Comparison of ENCODE assay signal across 10 cellular contexts in the genomic region with DNA sequence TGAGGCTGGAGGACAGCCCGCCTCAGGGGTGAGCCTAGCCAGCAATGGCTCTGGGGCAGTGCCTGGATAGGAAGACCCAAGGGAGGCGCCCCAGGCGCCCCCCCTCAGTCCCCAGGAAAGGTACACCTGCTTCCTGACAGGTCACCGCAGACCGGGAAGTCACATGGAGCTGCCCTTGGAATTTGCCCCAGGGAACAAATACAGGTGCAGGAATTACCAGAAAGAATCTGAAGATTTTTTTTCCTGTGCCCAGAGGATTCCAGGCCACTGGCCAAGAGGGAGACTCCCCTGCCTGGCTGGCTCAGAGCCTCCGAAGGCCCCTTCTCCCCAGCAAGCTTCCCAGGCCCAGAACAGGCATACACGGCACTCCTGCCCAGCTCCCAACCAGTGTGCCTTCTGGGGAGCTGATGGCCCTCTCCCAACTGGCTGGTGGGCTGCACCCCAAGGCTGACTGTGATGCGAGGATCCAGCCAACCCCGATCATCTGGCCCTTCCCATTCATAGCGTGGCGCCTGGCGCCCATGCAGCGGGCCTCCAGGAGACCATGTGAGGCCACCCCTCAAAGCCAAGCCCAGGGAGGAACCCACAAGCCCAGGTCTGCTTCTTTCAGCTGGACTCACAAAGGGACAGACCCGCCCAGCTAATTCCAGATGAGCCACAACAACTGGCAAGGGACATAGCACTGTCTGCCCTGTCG. TPM values are rescaled to one million over a fixed set of nuclear protein-coding genes. Genes with fewer than 3 reads are reported as not detected.
DNase-seq lines count a peak whose midpoint lies in the region; ATAC-seq, FAIRE-seq and TF ChIP-seq lines count a peak whose summit lies in the region.
"Had no signal": no experiment of that assay in that cellular context is flagged by ENCODE, and none has a peak within 500 bp of the region (broad histone marks: within the 10 kb centered on the region; RNA-seq: fewer than 3 reads in every experiment).

No MANE protein-coding gene starts in this region.

- no peaks in the 10 kb centered on the region for H3K9me3 ChIP-seq in HepG2 (ENCODE audit: low read length)

- no peaks in the 10 kb centered on the region; the same call in 1 of the 2 replicates for H4K20me1 ChIP-seq in HepG2 (ENCODE audit: insufficient read depth, low read length)

- H3K36me3 Mint-ChIP-seq in activated T-cell treated with anti-CD3 and anti-CD28 coated beads, Interleukin-2, amount 50 U/mL, for 72 hours (ENCODE audit: insufficient read depth in 2 of 2) = peaks cover 0 to 1% of the 10 kb centered on the region in 2 donors
- peaks cover 4% of the 10 kb centered on the region for H3K36me3 Mint-ChIP-seq in activated T-helper 1 cell treated with anti-CD3 and anti-CD28 coated beads, Interleukin-12 subunit alpha, Interleukin-12 subunit beta, Interleukin-2, Interleukin-4 antibody, amounts not matched to agents 30 ng/mL and 10 ng/mL and 1 ng/mL, durations not matched to agents 14 hours and 24 hours and 36 hours (ENCODE audit: low read depth)

- no TSS peak for BruUV-seq in HepG2 (replicated peaks; lab: Mats Ljungman, UMichigan)

- peaks cover 57% of the 10 kb centered on the region for H3K79me2 ChIP-seq in HepG2 (ENCODE audit: insufficient read depth, low read length)

- 0% methylated on average over 2 of the region's 15 CpGs for WGBS in HepG2 (ENCODE audit: low lambda C conversion rate)

- in situ Hi-C loops in HepG2 (cut with HindIII; ENCODE audit: extremely low pct_ligation_motif_present, low pct_unique_long_range_greater_than_20kb) = no loop called here

- no peak for TF ChIP-seq RAD21 in HepG2 (CRISPR knock-in tag; IDR thresholded peaks at IDR 0.05)

- H3K27me3 ChIP-seq in HepG2 (ENCODE audit: control insufficient read depth in 1 of 2, insufficient read depth in 2 of 2, low read length in 2 of 2) = no peaks in the 10 kb centered on the region

- H3K9me3 Mint-ChIP-seq in activated T-cell treated with anti-CD3 and anti-CD28 coated beads, Interleukin-2, amount 50 U/mL, for 72 hours = no peaks in the 10 kb centered on the region
- H3K9me3 Mint-ChIP-seq in activated T-helper 1 cell treated with anti-CD3 and anti-CD28 coated beads, Interleukin-12 subunit alpha, Interleukin-12 subunit beta, Interleukin-2, Interleukin-4 antibody, amounts not matched to agents 30 ng/mL and 10 ng/mL and 1 ng/mL, durations not matched to agents 14 hours and 24 hours and 36 hours = no peaks in the 10 kb centered on the region

- H3K4me1 ChIP-seq in HepG2 (ENCODE audit: insufficient read depth, low read length) = peaks cover 68% of the 10 kb centered on the region

- peak overlapping the region; percentile 47 for H3K27ac ChIP-seq in HepG2 (ENCODE audit: extremely low read length, insufficient read depth, low read length)
- peak overlapping the region; percentile 100 for H3K27ac ChIP-seq in substantia nigra (ENCODE audit: low read depth, low read length, poor library complexity, severe bottlenecking)

- H3K4me1 Mint-ChIP-seq in activated T-cell treated with anti-CD3 and anti-CD28 coated beads, Interleukin-2, amount 50 U/mL, for 72 hours (ENCODE audit: low read depth) = peaks cover 21% of the 10 kb centered on the region
- peaks cover 11% of the 10 kb centered on the region for H3K4me1 Mint-ChIP-seq in activated T-helper 1 cell treated with anti-CD3 and anti-CD28 coated beads, Interleukin-12 subunit alpha, Interleukin-12 subunit beta, Interleukin-2, Interleukin-4 antibody, amounts not matched to agents 30 ng/mL and 10 ng/mL and 1 ng/mL, durations not matched to agents 14 hours and 24 hours and 36 hours (ENCODE audit: low read depth)

- no peak for ATAC-seq in activated T-cell treated with anti-CD3 and anti-CD28 coated beads, Interleukin-2, amount 50 U/mL, for 72 hours (replicated peaks in 1 of 2)
- no peak; the same call in 2 of the 3 replicates for ATAC-seq in HepG2

- no peak for DNase-seq in activated T-cell treated with anti-CD3 and anti-CD28 coated beads, Interleukin-2, amount 50 U/mL, for 72 hours
- no peak for DNase-seq in activated T-cell treated with anti-CD3 and anti-CD28 coated beads, Interleukin-2, amount 50 U/mL, for 1 hour
- no peak for DNase-seq in activated T-helper 1 cell treated with anti-CD3 and anti-CD28 coated beads, Interleukin-12 subunit alpha, Interleukin-12 subunit beta, Interleukin-2, Interleukin-4 antibody, amounts not matched to agents 30 ng/mL and 10 ng/mL and 1 ng/mL, durations not matched to agents 14 hours and 24 hours and 36 hours (ENCODE audit: low spot score)
- DNase-seq in HepG2 (ENCODE audit: low spot score) = no peak
- peak in 13 of 49 donors; percentile 27 to 66 (median 41) for DNase-seq in substantia nigra (lab: John Stamatoyannopoulos, UW)
- DNase-seq in dermis blood vessel endothelial cell = no peak
- no peak for DNase-seq in NCI-H1092 (lab: John Stamatoyannopoulos, UW)
- DNase-seq in activated CD4-positive, alpha-beta T cell treated with anti-CD3 and anti-CD28 coated beads for 1 hour = no peak
- DNase-seq: activated CD8-positive, alpha-beta memory T cell treated with anti-CD3 and anti-CD28 coated beads, Interleukin-2, amount 50 U/mL, for 48 hours; retina had no signal

- H3K4me3 Mint-ChIP-seq in activated T-cell treated with anti-CD3 and anti-CD28 coated beads, Interleukin-2, amount 50 U/mL, for 72 hours = peak overlapping the region; percentile 18 to 36
- H3K4me3 Mint-ChIP-seq in activated T-helper 1 cell treated with anti-CD3 and anti-CD28 coated beads, Interleukin-12 subunit alpha, Interleukin-12 subunit beta, Interleukin-2, Interleukin-4 antibody, amounts not matched to agents 30 ng/mL and 10 ng/mL and 1 ng/mL, durations not matched to agents 14 hours and 24 hours and 36 hours = peak overlapping the region; percentile 60

- no peak for FAIRE-seq in HepG2 (lab: Jason Lieb, UNC)

- CTCF ChIA-PET in HepG2 (lab: Yijun Ruan, JAX; ENCODE audit: low intra/inter-chr PET ratio, low total read pairs) = no interaction called here

- POLR2A ChIA-PET in HepG2 (lab: Yijun Ruan, JAX) = interaction anchor here (0.8 to 3.0 kb wide), 10 partner anchors 9 to 71 kb away, joined by 3 to 47 read pairs (median 8); partner anchors contain the start of genes ANAPC2, RNF208, SSNA1 and TUBB4B

- intact Hi-C loops in activated T-helper 1 cell treated with anti-CD3 and anti-CD28 coated beads, Interleukin-12 subunit alpha, Interleukin-12 subunit beta, Interleukin-2, Interleukin-4 antibody, amounts not matched to agents 30 ng/mL and 10 ng/mL and 1 ng/mL, durations not matched to agents 14 hours and 24 hours and 36 hours (cut with micrococcal nuclease) = no loop called here
- intact Hi-C loops in HepG2 (cut with micrococcal nuclease; ENCODE audit: unreplicated experiment) = no loop called here

- no peak overlapping the region for H3K27ac Mint-ChIP-seq in activated T-cell treated with anti-CD3 and anti-CD28 coated beads, Interleukin-2, amount 50 U/mL, for 72 hours
- H3K27ac Mint-ChIP-seq in activated T-helper 1 cell treated with anti-CD3 and anti-CD28 coated beads, Interleukin-12 subunit alpha, Interleukin-12 subunit beta, Interleukin-2, Interleukin-4 antibody, amounts not matched to agents 30 ng/mL and 10 ng/mL and 1 ng/mL, durations not matched to agents 14 hours and 24 hours and 36 hours = no peak overlapping the region

- no peaks in the 10 kb centered on the region for H3K27me3 Mint-ChIP-seq in activated T-cell treated with anti-CD3 and anti-CD28 coated beads, Interleukin-2, amount 50 U/mL, for 72 hours (ENCODE audit: low read depth)
- no peaks in the 10 kb centered on the region for H3K27me3 Mint-ChIP-seq in activated T-helper 1 cell treated with anti-CD3 and anti-CD28 coated beads, Interleukin-12 subunit alpha, Interleukin-12 subunit beta, Interleukin-2, Interleukin-4 antibody, amounts not matched to agents 30 ng/mL and 10 ng/mL and 1 ng/mL, durations not matched to agents 14 hours and 24 hours and 36 hours (ENCODE audit: insufficient read depth)

- no peak for TF ChIP-seq POLR2A in HepG2 (IDR thresholded peaks at IDR 0.05; ENCODE audit: insufficient read depth in 1 of 2, low read depth in 2 of 2, low read length in 2 of 2)

- TF ChIP-seq CTCF in HepG2 (CRISPR knock-in tag; IDR thresholded peaks at IDR 0.05) = no peak

- H3K9ac ChIP-seq in HepG2 (ENCODE audit: insufficient read depth, low read depth, low read length) = peak overlapping the region; percentile 73

- H3K4me3 ChIP-seq in HepG2 (replicated peaks in 1 of 3; ENCODE audit: insufficient read depth in 1 of 3, low read depth in 2 of 3, low read length in 3 of 3) = peak overlapping the region; percentile 71 to 75 (median 72)

- H3K36me3 ChIP-seq in HepG2 (replicated peaks in 1 of 2; ENCODE audit: control insufficient read depth in 1 of 2, insufficient read depth in 2 of 2, low read length in 2 of 2) = no peaks in the 10 kb centered on the region; a peak in 1 of 5 replicates

- no peak overlapping the region for H2AFZ ChIP-seq in HepG2 (ENCODE audit: low read length)

- TF ChIP-seq EP300 in HepG2 (IDR thresholded peaks at IDR 0.05; ENCODE audit: low read depth in 2 of 2, low read length in 2 of 2) (peak in 1 of 2 experiments; percentile 52; a peak in 1 of 4 replicates), HepG2 (CRISPR knock-in tag; IDR thresholded peaks at IDR 0.05; ENCODE audit: borderline replicate concordance) (peak; percentile 21; the same call in 1 of the 2 replicates)

- H3K4me2 ChIP-seq in HepG2 (ENCODE audit: low read depth, low read length) = peak overlapping the region; percentile 90

RNA-seq across cellular contexts. Expression of gene TPRN, which starts 2.3 kb away (rescaled TPM):
- 10 to 100 TPM; 13.3 to 19.9 TPM for total RNA-seq in activated T-cell treated with anti-CD3 and anti-CD28 coated beads, Interleukin-2, amount 50 U/mL, for 72 hours
- 15.6 and 17.2 TPM in 2 replicates for total RNA-seq in activated T-helper 1 cell treated with anti-CD3 and anti-CD28 coated beads, Interleukin-12 subunit alpha, Interleukin-12 subunit beta, Interleukin-2, Interleukin-4 antibody, amounts not matched to agents 30 ng/mL and 10 ng/mL and 1 ng/mL, durations not matched to agents 14 hours and 24 hours and 36 hours
- total RNA-seq in HepG2 (2016; rRNA removed; fragmentation: Illumina TruSeq; extraction: Trizol) (17.5 and 19.2 TPM in 2 replicates), dermis blood vessel endothelial cell (4.6 and 6.6 TPM in 2 replicates)
- 5.6 and 22.6 TPM in 2 replicates for total RNA-seq in HepG2 (2016; cell fraction: cytosol; rRNA removed; fragmentation: Illumina TruSeq; extraction: Trizol; ENCODE audit: low read depth)
- total RNA-seq in HepG2 (2016; cell fraction: insoluble cytoplasmic fraction; rRNA removed; fragmentation: Illumina TruSeq; extraction: Trizol) = 15.6 and 20.1 TPM in 2 replicates
- 14.6 and 15.6 TPM in 2 replicates for total RNA-seq in HepG2 (2016; cell fraction: membrane; rRNA removed; fragmentation: Illumina TruSeq; extraction: Trizol)
- total RNA-seq in HepG2 (2016; cell fraction: nucleus; rRNA removed; fragmentation: Illumina TruSeq; extraction: Trizol) = 13.8 and 14.1 TPM in 2 replicates
- 10.1 and 12.4 TPM in 2 replicates for polyA plus RNA-seq in HepG2 (2011; rRNA removed)
- 8.3 and 14.4 TPM in 2 replicates for polyA plus RNA-seq in HepG2 (2011; cell fraction: cytosol; rRNA removed)
- polyA plus RNA-seq in HepG2 (2011; cell fraction: nucleus; rRNA removed) = 41.5 and 45.5 TPM in 2 replicates
- 12.2 and 16.0 TPM in 2 replicates for polyA plus RNA-seq in HepG2 (2012)
- polyA plus RNA-seq in HepG2 (2016; cell fraction: cytosol; fragmentation: Illumina TruSeq; extraction: Trizol; ENCODE audit: low read depth) = 6.0 and 6.8 TPM in 2 replicates
- 17.5 and 21.2 TPM in 2 replicates for polyA plus RNA-seq in HepG2 (2016; cell fraction: insoluble cytoplasmic fraction; fragmentation: Illumina TruSeq; extraction: Trizol; ENCODE audit: low read depth)
- 10.8 and 12.2 TPM in 2 replicates for polyA plus RNA-seq in HepG2 (2016; cell fraction: membrane; fragmentation: Illumina TruSeq; extraction: Trizol; ENCODE audit: low read depth)
- polyA plus RNA-seq in HepG2 (2016; cell fraction: nucleus; fragmentation: Illumina TruSeq; extraction: Trizol; ENCODE audit: insufficient read depth, low read depth) = 25.7 and 31.2 TPM in 2 replicates
- 13.0 and 24.4 TPM in 2 replicates for polyA minus RNA-seq in HepG2 (2011; rRNA and poly(A)+ RNA removed; ENCODE audit: low replicate concordance)
- polyA minus RNA-seq in HepG2 (2011; cell fraction: cytosol; rRNA and poly(A)+ RNA removed) = 14.2 and 15.9 TPM in 2 replicates
- 10.0 and 12.4 TPM in 2 replicates for polyA minus RNA-seq in HepG2 (2011; cell fraction: nucleus; rRNA and poly(A)+ RNA removed)

RNA-seq across cellular contexts. Expression of gene TMEM203, which starts 7.2 kb away (rescaled TPM):
- total RNA-seq in activated T-cell treated with anti-CD3 and anti-CD28 coated beads, Interleukin-2, amount 50 U/mL, for 72 hours = 10 to 100 TPM; 27.4 to 33.3 TPM
- 40.5 and 41.5 TPM in 2 replicates for total RNA-seq in activated T-helper 1 cell treated with anti-CD3 and anti-CD28 coated beads, Interleukin-12 subunit alpha, Interleukin-12 subunit beta, Interleukin-2, Interleukin-4 antibody, amounts not matched to agents 30 ng/mL and 10 ng/mL and 1 ng/mL, durations not matched to agents 14 hours and 24 hours and 36 hours
- total RNA-seq in HepG2 (2016; rRNA removed; fragmentation: Illumina TruSeq; extraction: Trizol) (36.7 and 36.9 TPM in 2 replicates), dermis blood vessel endothelial cell (31.1 TPM in 2 replicates)
- 13.2 and 14.3 TPM in 2 replicates for total RNA-seq in HepG2 (2016; cell fraction: cytosol; rRNA removed; fragmentation: Illumina TruSeq; extraction: Trizol; ENCODE audit: low read depth)
- total RNA-seq in HepG2 (2016; cell fraction: insoluble cytoplasmic fraction; rRNA removed; fragmentation: Illumina TruSeq; extraction: Trizol) = 37.8 TPM in 2 replicates
- total RNA-seq in HepG2 (2016; cell fraction: membrane; rRNA removed; fragmentation: Illumina TruSeq; extraction: Trizol) = 34.6 and 37.7 TPM in 2 replicates
- total RNA-seq in HepG2 (2016; cell fraction: nucleus; rRNA removed; fragmentation: Illumina TruSeq; extraction: Trizol) = 15.2 and 16.6 TPM in 2 replicates
- 23.0 and 23.4 TPM in 2 replicates for polyA plus RNA-seq in HepG2 (2011; rRNA removed)
- polyA plus RNA-seq in HepG2 (2011; cell fraction: cytosol; rRNA removed) = 27.7 and 31.7 TPM in 2 replicates
- 12.2 and 13.2 TPM in 2 replicates for polyA plus RNA-seq in HepG2 (2011; cell fraction: nucleus; rRNA removed)
- 22.5 and 22.9 TPM in 2 replicates for polyA plus RNA-seq in HepG2 (2012)
- 12.4 and 14.0 TPM in 2 replicates for polyA plus RNA-seq in HepG2 (2016; cell fraction: cytosol; fragmentation: Illumina TruSeq; extraction: Trizol; ENCODE audit: low read depth)
- polyA plus RNA-seq in HepG2 (2016; cell fraction: insoluble cytoplasmic fraction; fragmentation: Illumina TruSeq; extraction: Trizol; ENCODE audit: low read depth) = 38.8 and 39.8 TPM in 2 replicates
- 29.6 and 33.1 TPM in 2 replicates for polyA plus RNA-seq in HepG2 (2016; cell fraction: membrane; fragmentation: Illumina TruSeq; extraction: Trizol; ENCODE audit: low read depth)
- 29.1 and 31.2 TPM in 2 replicates for polyA plus RNA-seq in HepG2 (2016; cell fraction: nucleus; fragmentation: Illumina TruSeq; extraction: Trizol; ENCODE audit: insufficient read depth, low read depth)
- 21.9 and 33.0 TPM in 2 replicates for polyA minus RNA-seq in HepG2 (2011; rRNA and poly(A)+ RNA removed; ENCODE audit: low replicate concordance)
- 12.0 and 13.6 TPM in 2 replicates for polyA minus RNA-seq in HepG2 (2011; cell fraction: cytosol; rRNA and poly(A)+ RNA removed)
- 7.6 TPM in 2 replicates for polyA minus RNA-seq in HepG2 (2011; cell fraction: nucleus; rRNA and poly(A)+ RNA removed)

RNA-seq across cellular contexts. Expression of gene NDOR1, which starts 7.3 kb away (rescaled TPM):
- total RNA-seq in activated T-cell treated with anti-CD3 and anti-CD28 coated beads, Interleukin-2, amount 50 U/mL, for 72 hours = 10 to 100 TPM; 43.3 to 50.9 TPM
- total RNA-seq in activated T-helper 1 cell treated with anti-CD3 and anti-CD28 coated beads, Interleukin-12 subunit alpha, Interleukin-12 subunit beta, Interleukin-2, Interleukin-4 antibody, amounts not matched to agents 30 ng/mL and 10 ng/mL and 1 ng/mL, durations not matched to agents 14 hours and 24 hours and 36 hours = 42.4 and 48.9 TPM in 2 replicates
- total RNA-seq in HepG2 (2016; rRNA removed; fragmentation: Illumina TruSeq; extraction: Trizol) = 4.9 and 8.7 TPM in 2 replicates
- 2.1 and 2.9 TPM in 2 replicates for total RNA-seq in HepG2 (2016; cell fraction: cytosol; rRNA removed; fragmentation: Illumina TruSeq; extraction: Trizol; ENCODE audit: low read depth)
- 4.4 and 9.2 TPM in 2 replicates for total RNA-seq in HepG2 (2016; cell fraction: insoluble cytoplasmic fraction; rRNA removed; fragmentation: Illumina TruSeq; extraction: Trizol)
- total RNA-seq in HepG2 (2016; cell fraction: membrane; rRNA removed; fragmentation: Illumina TruSeq; extraction: Trizol) = 2.6 and 3.0 TPM in 2 replicates
- total RNA-seq in HepG2 (2016; cell fraction: nucleus; rRNA removed; fragmentation: Illumina TruSeq; extraction: Trizol) = 7.6 and 9.3 TPM in 2 replicates
- polyA plus RNA-seq in HepG2 (2011; rRNA removed) = 3.6 and 4.2 TPM in 2 replicates
- polyA plus RNA-seq in HepG2 (2011; cell fraction: cytosol; rRNA removed) = 1.4 and 2.3 TPM in 2 replicates
- polyA plus RNA-seq in HepG2 (2011; cell fraction: nucleus; rRNA removed) = 31.8 and 46.8 TPM in 2 replicates
- 4.0 and 5.5 TPM in 2 replicates for polyA plus RNA-seq in HepG2 (2012)
- polyA plus RNA-seq in HepG2 (2016; cell fraction: cytosol; fragmentation: Illumina TruSeq; extraction: Trizol; ENCODE audit: low read depth) = 0.87 and 1.3 TPM in 2 replicates
- 4.5 and 6.6 TPM in 2 replicates for polyA plus RNA-seq in HepG2 (2016; cell fraction: insoluble cytoplasmic fraction; fragmentation: Illumina TruSeq; extraction: Trizol; ENCODE audit: low read depth)
- 1.6 and 1.8 TPM in 2 replicates for polyA plus RNA-seq in HepG2 (2016; cell fraction: membrane; fragmentation: Illumina TruSeq; extraction: Trizol; ENCODE audit: low read depth)
- 29.3 and 34.2 TPM in 2 replicates for polyA plus RNA-seq in HepG2 (2016; cell fraction: nucleus; fragmentation: Illumina TruSeq; extraction: Trizol; ENCODE audit: insufficient read depth, low read depth)
- polyA minus RNA-seq in HepG2 (2011; rRNA and poly(A)+ RNA removed; ENCODE audit: low replicate concordance) = 5.2 and 15.0 TPM in 2 replicates
- 2.1 and 2.4 TPM in 2 replicates for polyA minus RNA-seq in HepG2 (2011; cell fraction: cytosol; rRNA and poly(A)+ RNA removed)
- 3.4 and 4.5 TPM in 2 replicates for polyA minus RNA-seq in HepG2 (2011; cell fraction: nucleus; rRNA and poly(A)+ RNA removed)
- total RNA-seq in dermis blood vessel endothelial cell = 3.4 and 5.8 TPM in 2 replicates

RNA-seq across cellular contexts. Expression of gene SSNA1, which starts 9.7 kb away (rescaled TPM):
- 10 to 100 TPM; 64.1 to 84.5 TPM for total RNA-seq in activated T-cell treated with anti-CD3 and anti-CD28 coated beads, Interleukin-2, amount 50 U/mL, for 72 hours
- total RNA-seq in activated T-helper 1 cell treated with anti-CD3 and anti-CD28 coated beads, Interleukin-12 subunit alpha, Interleukin-12 subunit beta, Interleukin-2, Interleukin-4 antibody, amounts not matched to agents 30 ng/mL and 10 ng/mL and 1 ng/mL, durations not matched to agents 14 hours and 24 hours and 36 hours = 101 and 105 TPM in 2 replicates
- total RNA-seq in HepG2 (2016; rRNA removed; fragmentation: Illumina TruSeq; extraction: Trizol) (41.2 and 49.4 TPM in 2 replicates), dermis blood vessel endothelial cell (112 and 128 TPM in 2 replicates)
- 92.0 and 105 TPM in 2 replicates for total RNA-seq in HepG2 (2016; cell fraction: cytosol; rRNA removed; fragmentation: Illumina TruSeq; extraction: Trizol; ENCODE audit: low read depth)
- 41.5 and 51.7 TPM in 2 replicates for total RNA-seq in HepG2 (2016; cell fraction: insoluble cytoplasmic fraction; rRNA removed; fragmentation: Illumina TruSeq; extraction: Trizol)
- total RNA-seq in HepG2 (2016; cell fraction: membrane; rRNA removed; fragmentation: Illumina TruSeq; extraction: Trizol) = 94.3 and 110 TPM in 2 replicates
- total RNA-seq in HepG2 (2016; cell fraction: nucleus; rRNA removed; fragmentation: Illumina TruSeq; extraction: Trizol) = 19.3 TPM in 2 replicates
- polyA plus RNA-seq in HepG2 (2011; rRNA removed) = 35.9 and 44.8 TPM in 2 replicates
- 38.7 and 58.7 TPM in 2 replicates for polyA plus RNA-seq in HepG2 (2011; cell fraction: cytosol; rRNA removed)
- polyA plus RNA-seq in HepG2 (2011; cell fraction: nucleus; rRNA removed) = 26.1 and 28.6 TPM in 2 replicates
- polyA plus RNA-seq in HepG2 (2012) = 18.0 and 31.4 TPM in 2 replicates
- 109 and 132 TPM in 2 replicates for polyA plus RNA-seq in HepG2 (2016; cell fraction: cytosol; fragmentation: Illumina TruSeq; extraction: Trizol; ENCODE audit: low read depth)
- polyA plus RNA-seq in HepG2 (2016; cell fraction: insoluble cytoplasmic fraction; fragmentation: Illumina TruSeq; extraction: Trizol; ENCODE audit: low read depth) = 49.3 and 50.3 TPM in 2 replicates
- 89.4 and 104 TPM in 2 replicates for polyA plus RNA-seq in HepG2 (2016; cell fraction: membrane; fragmentation: Illumina TruSeq; extraction: Trizol; ENCODE audit: low read depth)
- polyA plus RNA-seq in HepG2 (2016; cell fraction: nucleus; fragmentation: Illumina TruSeq; extraction: Trizol; ENCODE audit: insufficient read depth, low read depth) = 39.2 and 44.3 TPM in 2 replicates
- 18.2 and 39.2 TPM in 2 replicates for polyA minus RNA-seq in HepG2 (2011; rRNA and poly(A)+ RNA removed; ENCODE audit: low replicate concordance)
- polyA minus RNA-seq in HepG2 (2011; cell fraction: cytosol; rRNA and poly(A)+ RNA removed) = 12.4 and 13.8 TPM in 2 replicates
- 4.1 TPM in 2 replicates for polyA minus RNA-seq in HepG2 (2011; cell fraction: nucleus; rRNA and poly(A)+ RNA removed)

RNA-seq across cellular contexts. Expression of gene ANAPC2, which starts 9.8 kb away (rescaled TPM):
- total RNA-seq in activated T-cell treated with anti-CD3 and anti-CD28 coated beads, Interleukin-2, amount 50 U/mL, for 72 hours = 10 to 100 TPM; 56.9 to 63.5 TPM
- 62.5 and 63.6 TPM in 2 replicates for total RNA-seq in activated T-helper 1 cell treated with anti-CD3 and anti-CD28 coated beads, Interleukin-12 subunit alpha, Interleukin-12 subunit beta, Interleukin-2, Interleukin-4 antibody, amounts not matched to agents 30 ng/mL and 10 ng/mL and 1 ng/mL, durations not matched to agents 14 hours and 24 hours and 36 hours
- 7.4 and 12.3 TPM in 2 replicates for total RNA-seq in HepG2 (2016; rRNA removed; fragmentation: Illumina TruSeq; extraction: Trizol)
- 22.4 and 23.5 TPM in 2 replicates for total RNA-seq in HepG2 (2016; cell fraction: cytosol; rRNA removed; fragmentation: Illumina TruSeq; extraction: Trizol; ENCODE audit: low read depth)
- 6.6 and 15.0 TPM in 2 replicates for total RNA-seq in HepG2 (2016; cell fraction: insoluble cytoplasmic fraction; rRNA removed; fragmentation: Illumina TruSeq; extraction: Trizol)
- 6.3 and 6.7 TPM in 2 replicates for total RNA-seq in HepG2 (2016; cell fraction: membrane; rRNA removed; fragmentation: Illumina TruSeq; extraction: Trizol)
- 17.6 and 21.6 TPM in 2 replicates for total RNA-seq in HepG2 (2016; cell fraction: nucleus; rRNA removed; fragmentation: Illumina TruSeq; extraction: Trizol)
- polyA plus RNA-seq in HepG2 (2011; rRNA removed) = 15.4 and 21.6 TPM in 2 replicates
- polyA plus RNA-seq in HepG2 (2011; cell fraction: cytosol; rRNA removed) = 5.4 and 9.8 TPM in 2 replicates
- polyA plus RNA-seq in HepG2 (2011; cell fraction: nucleus; rRNA removed) = 144 and 175 TPM in 2 replicates
- 13.6 and 16.6 TPM in 2 replicates for polyA plus RNA-seq in HepG2 (2012)
- 2.4 and 3.3 TPM in 2 replicates for polyA plus RNA-seq in HepG2 (2016; cell fraction: cytosol; fragmentation: Illumina TruSeq; extraction: Trizol; ENCODE audit: low read depth)
- polyA plus RNA-seq in HepG2 (2016; cell fraction: insoluble cytoplasmic fraction; fragmentation: Illumina TruSeq; extraction: Trizol; ENCODE audit: low read depth) = 11.2 and 14.3 TPM in 2 replicates
- 4.1 TPM in 2 replicates for polyA plus RNA-seq in HepG2 (2016; cell fraction: membrane; fragmentation: Illumina TruSeq; extraction: Trizol; ENCODE audit: low read depth)
- polyA plus RNA-seq in HepG2 (2016; cell fraction: nucleus; fragmentation: Illumina TruSeq; extraction: Trizol; ENCODE audit: insufficient read depth, low read depth) = 64.9 and 72.0 TPM in 2 replicates
- polyA minus RNA-seq in HepG2 (2011; rRNA and poly(A)+ RNA removed; ENCODE audit: low replicate concordance) = 27.3 and 55.4 TPM in 2 replicates
- polyA minus RNA-seq in HepG2 (2011; cell fraction: cytosol; rRNA and poly(A)+ RNA removed) = 14.7 and 17.5 TPM in 2 replicates
- polyA minus RNA-seq in HepG2 (2011; cell fraction: nucleus; rRNA and poly(A)+ RNA removed) = 33.0 and 36.8 TPM in 2 replicates
- 23.1 and 33.6 TPM in 2 replicates for total RNA-seq in dermis blood vessel endothelial cell
